In genomic region chr17:74404802-74405201, GRCh38 we compare ENCODE assay signal across 1 cellular context.
TF ChIP-seq lines count a peak whose summit lies in the region.

No MANE protein-coding gene starts in this region.

TF ChIP-seq in GM23338, 12 proteins besides CTCF, POLR2A, EP300 and RAD21 (continued from another document):
- TF ChIP-seq EZH2phosphoT487 (IDR thresholded peaks at IDR 0.05; ENCODE audit: unreplicated experiment) (no peak), STAT1 (IDR thresholded peaks at IDR 0.05; ENCODE audit: unreplicated experiment) (no peak)
- TF ChIP-seq, protein P1, sequence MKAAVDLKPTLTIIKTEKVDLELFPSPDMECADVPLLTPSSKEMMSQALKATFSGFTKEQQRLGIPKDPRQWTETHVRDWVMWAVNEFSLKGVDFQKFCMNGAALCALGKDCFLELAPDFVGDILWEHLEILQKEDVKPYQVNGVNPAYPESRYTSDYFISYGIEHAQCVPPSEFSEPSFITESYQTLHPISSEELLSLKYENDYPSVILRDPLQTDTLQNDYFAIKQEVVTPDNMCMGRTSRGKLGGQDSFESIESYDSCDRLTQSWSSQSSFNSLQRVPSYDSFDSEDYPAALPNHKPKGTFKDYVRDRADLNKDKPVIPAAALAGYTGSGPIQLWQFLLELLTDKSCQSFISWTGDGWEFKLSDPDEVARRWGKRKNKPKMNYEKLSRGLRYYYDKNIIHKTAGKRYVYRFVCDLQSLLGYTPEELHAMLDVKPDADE (IDR thresholded peaks at IDR 0.05) = no peak
TF ChIP-seq in GM23338: peak in this region for 0.
